10 cellular contexts compared by ENCODE assay signal in the genomic region with DNA sequence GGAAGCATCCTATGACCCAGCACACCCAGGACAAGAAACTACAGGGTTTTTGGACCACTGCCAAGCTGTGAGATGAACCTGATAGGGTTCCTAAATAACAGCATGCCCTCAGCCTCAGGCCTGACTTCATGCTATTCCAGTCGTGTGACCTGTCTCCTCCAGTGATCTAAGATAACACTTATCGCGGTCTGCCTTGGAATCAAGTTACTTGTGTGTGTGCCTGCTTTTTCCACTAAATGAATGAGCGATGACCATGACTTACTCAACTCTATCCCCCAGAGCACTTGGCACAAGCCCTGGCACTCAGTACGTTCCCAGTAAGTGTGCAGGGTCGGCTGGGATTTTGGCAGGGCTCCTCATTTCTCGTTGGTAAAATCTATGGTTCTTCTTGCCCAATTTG.
DNase-seq lines count a peak whose midpoint lies in the region; FAIRE-seq and TF ChIP-seq lines count a peak whose summit lies in the region.
"Had no signal": no experiment of that assay in that cellular context is flagged by ENCODE, and none has a peak within 500 bp of the region (broad histone marks: within the 10 kb centered on the region; RNA-seq: fewer than 3 reads in every experiment).

No MANE protein-coding gene starts in this region.

- TF ChIP-seq CTCF in bronchial epithelial cell (IDR thresholded peaks at IDR 0.05; ENCODE audit: insufficient read depth, low read length, severe bottlenecking) (no peak), parathyroid adenoma (IDR thresholded peaks at IDR 0.05) (no peak), GM13976 (IDR thresholded peaks at IDR 0.05; ENCODE audit: borderline replicate concordance, control extremely low read depth, extremely low read depth, insufficient read depth, missing control alignments) (no peak)

- in situ Hi-C loops in GM13976 (cut with MboI; ENCODE audit: low sequenced_read_pairs, unreplicated experiment) = no loop called here

- peaks cover 4% of the 10 kb centered on the region for H3K9me3 ChIP-seq in parathyroid adenoma (ENCODE audit: control insufficient read depth, low read length)

- H3K27me3 ChIP-seq in bronchial epithelial cell (ENCODE audit: control insufficient read depth, insufficient read depth, low read length) (no peaks in the 10 kb centered on the region), parathyroid adenoma (ENCODE audit: control insufficient read depth, insufficient read depth, low read length) (peaks cover 5% of the 10 kb centered on the region)

- peak; percentile 81 for FAIRE-seq in bronchial epithelial cell (lab: Jason Lieb, UNC)
- FAIRE-seq: GM12892 had no signal

- CTCF ChIA-PET in HEK293T (lab: Yijun Ruan, JAX) = no interaction called here

- no peaks in the 10 kb centered on the region for H3K79me2 ChIP-seq in parathyroid adenoma

- DNase-seq in HEK293T (ENCODE audit: extremely low spot score) = peak; percentile 47
- peak; percentile 80 for DNase-seq in NCI-H2171 treated with DMSO at 0.1 percent for 48 hours (lab: John Stamatoyannopoulos, UW)
- DNase-seq in bronchial epithelial cell (ENCODE audit: low read depth) = peak; percentile 72
- no peak for DNase-seq in foreskin melanocyte
- DNase-seq in NAMALWA (ENCODE audit: low spot score) = no peak
- no peak for DNase-seq in GM13976 (ENCODE audit: low spot score)
- DNase-seq: NCI-H2029 treated with DMSO at 0.1 percent for 48 hours; stimulated activated naive B cell treated with anti-CD40 and anti-IgM and Interleukin-4, amounts not matched to agents 10 μg/mL and 1 μg/mL and 100 μg/mL, for 72 hours had no signal

- no peaks in the 10 kb centered on the region for H3K36me3 ChIP-seq in bronchial epithelial cell (ENCODE audit: control insufficient read depth, insufficient read depth, low read length)
- no peaks in the 10 kb centered on the region for H3K36me3 ChIP-seq in parathyroid adenoma (ENCODE audit: control insufficient read depth, insufficient read depth, low read length)

- no peak overlapping the region for H3K9ac ChIP-seq in parathyroid adenoma

- peaks cover 4% of the 10 kb centered on the region for H3K4me1 ChIP-seq in parathyroid adenoma

- H3K4me3 ChIP-seq in bronchial epithelial cell (ENCODE audit: low read depth, low read length) = no peak overlapping the region
- H3K4me3 ChIP-seq in parathyroid adenoma (ENCODE audit: low read depth, low read length) = no peak overlapping the region

- POLR2A ChIA-PET in HEK293T (lab: Yijun Ruan, JAX) = no interaction called here

- peak overlapping the region; percentile 55 for H3K4me2 ChIP-seq in parathyroid adenoma (ENCODE audit: low read length)

- no peak overlapping the region for H2AFZ ChIP-seq in parathyroid adenoma

- H3K27ac ChIP-seq in parathyroid adenoma = no peak overlapping the region

TF ChIP-seq in HEK293T, 16 proteins besides CTCF, POLR2A, EP300 and RAD21:
- TF ChIP-seq ARNT (IDR thresholded peaks at IDR 0.05) = peak; percentile 69; the same call in 1 of the 2 replicates
- peak; percentile 22; the same call in 1 of the 2 replicates for TF ChIP-seq CTBP1 (IDR thresholded peaks at IDR 0.05; ENCODE audit: borderline replicate concordance)
- no peak for TF ChIP-seq TARDBP (IDR thresholded peaks at IDR 0.05)

Comparison
In these comparisons a context has a peak if more than half of its experiments do, and no peak if none do; other contexts are left out.
1. DNase-seq: peak in HEK293T (single experiment), NCI-H2171 treated with DMSO at 0.1 percent for 48 hours (single experiment) and bronchial epithelial cell (single experiment); none in foreskin melanocyte (single experiment), NAMALWA (single experiment) and GM13976 (single experiment).